ENCODE assay signal across 8 cellular contexts in genomic region chr13:79481685-79482052, GRCh38. TPM values are rescaled to one million over a fixed set of nuclear protein-coding genes. Genes with fewer than 3 reads are reported as not detected.
DNase-seq lines count a peak whose midpoint lies in the region; ATAC-seq lines count a peak whose summit lies in the region.

No MANE protein-coding gene starts in this region.

- peak overlapping the region; percentile 88 to 99 for H3K4me3 ChIP-seq in duodenal mucosa (ENCODE audit: low read depth in 1 of 2, low read length in 2 of 2)
- H3K4me3 ChIP-seq in naive thymus-derived CD4-positive, alpha-beta T cell (ENCODE audit: low read length) = peak overlapping the region; percentile 79

- peak overlapping the region; percentile 80 for H3K27ac ChIP-seq in duodenal mucosa (ENCODE audit: low read depth, low read length)
- peak overlapping the region; percentile 28 for H3K27ac ChIP-seq in naive thymus-derived CD4-positive, alpha-beta T cell (ENCODE audit: low read depth, low read length)

- peak overlapping the region; percentile 93 to 99 for H3K9ac ChIP-seq in duodenal mucosa (ENCODE audit: low read depth in 1 of 2, low read length in 2 of 2)

- peak overlapping the region; percentile 90 to 99 (median 92) for H3K4me3 Mint-ChIP-seq in naive thymus-derived CD4-positive, alpha-beta T cell
- peak overlapping the region; percentile 91 to 93 for H3K4me3 Mint-ChIP-seq in stimulated activated naive CD8-positive, alpha-beta T cell treated with anti-CD3 and anti-CD28 coated beads, Interleukin-15, amount 100 ng/mL, for 72 hours

- DNase-seq in NCI-H748 treated with DMSO at 0.1 percent for 48 hours (lab: John Stamatoyannopoulos, UW) = peak; percentile 28
- DNase-seq in NCI-H748 (lab: John Stamatoyannopoulos, UW; ENCODE audit: unreplicated experiment) = no peak
- DNase-seq in activated CD4-positive, alpha-beta T cell treated with anti-CD3 and anti-CD28 coated beads for 1 hour = peak; percentile 28
- peak in 6 of 9 donors; percentile 22 to 76 (median 27) for DNase-seq in naive thymus-derived CD4-positive, alpha-beta T cell
- peak; percentile 45 to 76 for DNase-seq in stimulated activated naive CD8-positive, alpha-beta T cell treated with anti-CD3 and anti-CD28 coated beads, Interleukin-15, amount 100 ng/mL, for 72 hours
- no peak for DNase-seq in mesenteric fat pad (ENCODE audit: low spot score)

- H3K27ac Mint-ChIP-seq in naive thymus-derived CD4-positive, alpha-beta T cell = peak overlapping the region; percentile 71 to 95 (median 90)
- peak overlapping the region; percentile 90 to 97 for H3K27ac Mint-ChIP-seq in stimulated activated naive CD8-positive, alpha-beta T cell treated with anti-CD3 and anti-CD28 coated beads, Interleukin-15, amount 100 ng/mL, for 72 hours

- no peaks in the 10 kb centered on the region for H3K27me3 ChIP-seq in duodenal mucosa (ENCODE audit: control insufficient read depth in 1 of 2, insufficient read depth in 2 of 2, low read length in 2 of 2)
- H3K27me3 ChIP-seq in naive thymus-derived CD4-positive, alpha-beta T cell (ENCODE audit: control insufficient read depth in 2 of 2, insufficient read depth in 2 of 2, low read length in 2 of 2) = no peaks in the 10 kb centered on the region

- peaks cover 0 to 7% (median 0%) of the 10 kb centered on the region in 5 donors for H3K27me3 Mint-ChIP-seq in naive thymus-derived CD4-positive, alpha-beta T cell
- H3K27me3 Mint-ChIP-seq in stimulated activated naive CD8-positive, alpha-beta T cell treated with anti-CD3 and anti-CD28 coated beads, Interleukin-15, amount 100 ng/mL, for 72 hours = peaks cover 36% of the 10 kb centered on the region

- no peaks in the 10 kb centered on the region for H3K9me3 Mint-ChIP-seq in naive thymus-derived CD4-positive, alpha-beta T cell
- no peaks in the 10 kb centered on the region for H3K9me3 Mint-ChIP-seq in stimulated activated naive CD8-positive, alpha-beta T cell treated with anti-CD3 and anti-CD28 coated beads, Interleukin-15, amount 100 ng/mL, for 72 hours

- POLR2A ChIA-PET in naive thymus-derived CD4-positive, alpha-beta T cell (lab: Charles Lee) = interaction anchor here (0.7 to 1.3 kb wide), 5 partner anchors 9 to 80 kb away, joined by 3 to 4 read pairs (median 3); partner anchors contain the start of gene RBM26

- no peaks in the 10 kb centered on the region for H3K9me3 ChIP-seq in duodenal mucosa (ENCODE audit: control insufficient read depth in 1 of 2, low read length in 2 of 2)
- no peaks in the 10 kb centered on the region for H3K9me3 ChIP-seq in naive thymus-derived CD4-positive, alpha-beta T cell (ENCODE audit: control insufficient read depth in 2 of 3, low read length in 3 of 3)

- peaks cover 0 to 17% (median 0%) of the 10 kb centered on the region in 5 donors for H3K36me3 Mint-ChIP-seq in naive thymus-derived CD4-positive, alpha-beta T cell

- intact Hi-C loops in naive thymus-derived CD4-positive, alpha-beta T cell (cut with micrococcal nuclease) = loop anchor here (1.0 to 10.0 kb wide), 8 partner anchors 10 to 287 kb away; partner anchors contain the start of gene RBM26 (in 2 of the 2)

- CTCF ChIA-PET in naive thymus-derived CD4-positive, alpha-beta T cell (lab: Charles Lee) = interaction anchor here (0.9 to 1.5 kb wide), 4 partner anchors 10 to 59 kb away, joined by 3 to 6 read pairs (median 3); no protein-coding TSS in a partner anchor

- peak; percentile 41 for ATAC-seq in HG03439 (IDR thresholded peaks at IDR 0.05; ENCODE audit: unreplicated experiment)
- ATAC-seq in naive thymus-derived CD4-positive, alpha-beta T cell = peak; percentile 49
- peak; percentile 86 for ATAC-seq in stimulated activated naive CD8-positive, alpha-beta T cell treated with anti-CD3 and anti-CD28 coated beads, Interleukin-15, amount 100 ng/mL, for 72 hours

- peaks cover 7 to 30% of the 10 kb centered on the region in 2 donors for H3K4me1 ChIP-seq in duodenal mucosa (ENCODE audit: control insufficient read depth in 1 of 2, insufficient read depth in 2 of 2, low read length in 2 of 2)
- H3K4me1 ChIP-seq in naive thymus-derived CD4-positive, alpha-beta T cell (ENCODE audit: control insufficient read depth in 2 of 2, insufficient read depth in 2 of 2, low read length in 2 of 2) = peaks cover 6 to 12% of the 10 kb centered on the region in 2 donors

- H3K4me1 Mint-ChIP-seq in naive thymus-derived CD4-positive, alpha-beta T cell = peaks cover 24 to 70% (median 50%) of the 10 kb centered on the region in 7 donors
- peaks cover 58% of the 10 kb centered on the region for H3K4me1 Mint-ChIP-seq in stimulated activated naive CD8-positive, alpha-beta T cell treated with anti-CD3 and anti-CD28 coated beads, Interleukin-15, amount 100 ng/mL, for 72 hours

- H3K36me3 ChIP-seq in duodenal mucosa (ENCODE audit: control insufficient read depth in 1 of 2, insufficient read depth in 2 of 2, low read length in 2 of 2) = no peaks in the 10 kb centered on the region
- H3K36me3 ChIP-seq in naive thymus-derived CD4-positive, alpha-beta T cell (ENCODE audit: control insufficient read depth in 2 of 3, insufficient read depth in 3 of 3, low read length in 3 of 3) = no peaks in the 10 kb centered on the region

RNA-seq across cellular contexts. Expression of gene NDFIP2, which starts 0.7 kb away (rescaled TPM):
- total RNA-seq in naive thymus-derived CD4-positive, alpha-beta T cell = 100 to 1,000 TPM in 1 of 5 experiments, 1 to 10 TPM in 4; 2.6 to 123 (median 4.9) TPM
- 1 to 10 TPM; 7.2 to 7.4 TPM for polyA plus RNA-seq in naive thymus-derived CD4-positive, alpha-beta T cell
- 19.1 TPM for total RNA-seq in mesenteric fat pad

Comparison
In these comparisons a context has a peak if more than half of its experiments do, and no peak if none do; other contexts are left out.
1. DNase-seq: peak in NCI-H748 treated with DMSO at 0.1 percent for 48 hours (single experiment), activated CD4-positive, alpha-beta T cell treated with anti-CD3 and anti-CD28 coated beads for 1 hour (single experiment), naive thymus-derived CD4-positive, alpha-beta T cell (6 of 9) and stimulated activated naive CD8-positive, alpha-beta T cell treated with anti-CD3 and anti-CD28 coated beads, Interleukin-15, amount 100 ng/mL, for 72 hours (2 of 2); none in NCI-H748 (single experiment) and mesenteric fat pad (single experiment).
2. Peak in every context shown above with its lines, with median percentiles within 50 percentile points of each other: ATAC-seq.